1 cellular context compared by ENCODE assay signal in genomic region chr3:127600749-127601456, GRCh38.
TF ChIP-seq lines count a peak whose summit lies in the region.

No MANE protein-coding gene starts in this region.

TF ChIP-seq in HepG2, 621 proteins besides CTCF, POLR2A, EP300 and RAD21:
- TF ChIP-seq ZNF430 (CRISPR knock-in tag; IDR thresholded peaks at IDR 0.05) (no peak), REPIN1 (CRISPR knock-in tag; IDR thresholded peaks at IDR 0.05; ENCODE audit: borderline replicate concordance, low read depth) (no peak), ZNF251 (CRISPR knock-in tag; IDR thresholded peaks at IDR 0.05) (no peak), NR2F1 (CRISPR knock-in tag; IDR thresholded peaks at IDR 0.05) (no peak), HNRNPH1 (optimal IDR thresholded peaks at IDR 0.05; ENCODE audit: low read depth, low read length) (no peak), ZNF556 (CRISPR knock-in tag; IDR thresholded peaks at IDR 0.05; ENCODE audit: borderline replicate concordance) (no peak), ZKSCAN8 (CRISPR knock-in tag; IDR thresholded peaks at IDR 0.05; ENCODE audit: borderline replicate concordance) (no peak), ZNF780A (CRISPR knock-in tag; IDR thresholded peaks at IDR 0.05) (no peak), GRHL1 (CRISPR knock-in tag; conservative IDR thresholded peaks at IDR 0.05) (no peak), ZNF484 (CRISPR knock-in tag; IDR thresholded peaks at IDR 0.05; ENCODE audit: borderline replicate concordance, low read depth) (no peak), FOXP1 (IDR thresholded peaks at IDR 0.05) (no peak), FOXP1 (CRISPR knock-in tag; IDR thresholded peaks at IDR 0.05) (no peak)
- TF ChIP-seq, protein P1, sequence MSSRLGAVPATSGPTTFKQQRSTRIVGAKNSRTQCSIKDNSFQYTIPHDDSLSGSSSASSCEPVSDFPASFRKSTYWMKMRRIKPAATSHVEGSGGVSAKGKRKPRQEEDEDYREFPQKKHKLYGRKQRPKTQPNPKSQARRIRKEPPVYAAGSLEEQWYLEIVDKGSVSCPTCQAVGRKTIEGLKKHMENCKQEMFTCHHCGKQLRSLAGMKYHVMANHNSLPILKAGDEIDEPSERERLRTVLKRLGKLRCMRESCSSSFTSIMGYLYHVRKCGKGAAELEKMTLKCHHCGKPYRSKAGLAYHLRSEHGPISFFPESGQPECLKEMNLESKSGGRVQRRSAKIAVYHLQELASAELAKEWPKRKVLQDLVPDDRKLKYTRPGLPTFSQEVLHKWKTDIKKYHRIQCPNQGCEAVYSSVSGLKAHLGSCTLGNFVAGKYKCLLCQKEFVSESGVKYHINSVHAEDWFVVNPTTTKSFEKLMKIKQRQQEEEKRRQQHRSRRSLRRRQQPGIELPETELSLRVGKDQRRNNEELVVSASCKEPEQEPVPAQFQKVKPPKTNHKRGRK (CRISPR knock-in tag; IDR thresholded peaks at IDR 0.05) = no peak
- TF ChIP-seq, protein P2, sequence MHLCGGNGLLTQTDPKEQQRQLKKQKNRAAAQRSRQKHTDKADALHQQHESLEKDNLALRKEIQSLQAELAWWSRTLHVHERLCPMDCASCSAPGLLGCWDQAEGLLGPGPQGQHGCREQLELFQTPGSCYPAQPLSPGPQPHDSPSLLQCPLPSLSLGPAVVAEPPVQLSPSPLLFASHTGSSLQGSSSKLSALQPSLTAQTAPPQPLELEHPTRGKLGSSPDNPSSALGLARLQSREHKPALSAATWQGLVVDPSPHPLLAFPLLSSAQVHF (CRISPR knock-in tag; IDR thresholded peaks at IDR 0.05) = no peak
